ENCODE assay signal across 15 cellular contexts in genomic region chr16:87703071-87703470, GRCh38.
DNase-seq lines count a peak whose midpoint lies in the region; ATAC-seq, FAIRE-seq and TF ChIP-seq lines count a peak whose summit lies in the region.
"Had no signal": no experiment of that assay in that cellular context is flagged by ENCODE, and none has a peak within 500 bp of the region (broad histone marks: within the 10 kb centered on the region; RNA-seq: fewer than 3 reads in every experiment).

No MANE protein-coding gene starts in this region.

- H3K9me3 ChIP-seq in OCI-LY1 (ENCODE audit: low read length) (no peaks in the 10 kb centered on the region), GM12878 (replicated peaks; ENCODE audit: control insufficient read depth, insufficient read depth, low read length) (no peaks in the 10 kb centered on the region), esophagus squamous epithelium (no peaks in the 10 kb centered on the region)
- H3K9me3 ChIP-seq: mucosa of descending colon, right lobe of liver had no signal

- H3K4me1 Mint-ChIP-seq in activated T-cell treated with anti-CD3 and anti-CD28 coated beads, Interleukin-2, amount 50 U/mL, for 24 hours (ENCODE audit: low read depth) = peaks cover 55% of the 10 kb centered on the region
- H3K4me1 Mint-ChIP-seq in nephron progenitor cell = peaks cover 41% of the 10 kb centered on the region

- no peak for TF ChIP-seq EP300 in GM12878 (IDR thresholded peaks at IDR 0.05; ENCODE audit: borderline replicate concordance in 1 of 2, control insufficient read depth in 1 of 2, low read depth in 2 of 2, low read length in 2 of 2)

- H3F3A ChIP-seq in OCI-LY1 (ENCODE audit: insufficient read depth, low read length) = peaks cover 18% of the 10 kb centered on the region; the same call in 1 of the 2 replicates

- CTCF ChIA-PET in GM12878 (lab: Yijun Ruan, JAX) = interaction anchor here (0.7 to 1.9 kb wide), 6 partner anchors 10 to 309 kb away, joined by 3 to 10 read pairs (median 3); no protein-coding TSS in a partner anchor

- DNase-seq in activated T-cell treated with anti-CD3 and anti-CD28 coated beads, Interleukin-2, amount 50 U/mL, for 24 hours = no peak
- DNase-seq in activated T-cell treated with anti-CD3 and anti-CD28 coated beads, Interleukin-2, amount 50 U/mL, for 1 hour = no peak
- DNase-seq in GM12878 (ENCODE audit: low read depth, low spot score) (no peak), nephron progenitor cell (no peak), NCI-H2171 treated with DMSO at 0.1 percent for 48 hours (lab: John Stamatoyannopoulos, UW) (no peak), esophagus squamous epithelium (lab: John Stamatoyannopoulos, UW) (no peak), MV-4-11 (lab: John Stamatoyannopoulos, UW) (no peak)
- DNase-seq: EL, NCI-H1436 treated with DMSO at 0.1 percent for 48 hours, right lobe of liver had no signal

- H2AFZ ChIP-seq in OCI-LY1 (ENCODE audit: low read length) = no peak overlapping the region
- H2AFZ ChIP-seq in GM12878 (ENCODE audit: control insufficient read depth, low read depth, low read length) = no peak overlapping the region
- H2AFZ ChIP-seq: GM23248 had no signal

- H3K4me3 Mint-ChIP-seq in activated T-cell treated with anti-CD3 and anti-CD28 coated beads, Interleukin-2, amount 50 U/mL, for 24 hours = no peak overlapping the region
- H3K4me3 Mint-ChIP-seq in nephron progenitor cell = no peak overlapping the region

- no peak for ATAC-seq in GM12878

- peak overlapping the region; percentile 99 for H3K27ac ChIP-seq in OCI-LY1 (ENCODE audit: low read depth, low read length, poor library complexity, severe bottlenecking)
- no peak overlapping the region for H3K27ac ChIP-seq in GM12878 (ENCODE audit: control insufficient read depth, insufficient read depth)
- no peak overlapping the region for H3K27ac ChIP-seq in esophagus squamous epithelium
- H3K27ac ChIP-seq: GM23248, right lobe of liver had no signal

- POLR2A ChIA-PET in GM12878 (lab: Charles Lee) = no interaction called here

- H3K79me2 ChIP-seq in OCI-LY1 (ENCODE audit: insufficient read depth, low read length) = no peaks in the 10 kb centered on the region
- H3K79me2 ChIP-seq in GM12878 (ENCODE audit: control insufficient read depth, insufficient read depth, low read length) = no peaks in the 10 kb centered on the region

- RAD21 ChIA-PET in GM12878 (lab: Charles Lee; ENCODE audit: unreplicated experiment) = interaction anchor here (0.7 kb wide), 1 partner anchor 66 kb away, joined by 3 read pairs; no protein-coding TSS in a partner anchor

- H3K4me1 ChIP-seq in OCI-LY1 (ENCODE audit: insufficient read depth, low read length, severe bottlenecking) (peaks cover 100% of the 10 kb centered on the region), GM12878 (ENCODE audit: control insufficient read depth, insufficient read depth, low read length) (peaks cover 38% of the 10 kb centered on the region), esophagus squamous epithelium (peaks cover 0 to 12% (median 0%) of the 10 kb centered on the region in 3 donors)
- H3K4me1 ChIP-seq: right lobe of liver had no signal

- BruUV-seq in GM12878 (replicated peaks; lab: Mats Ljungman, UMichigan) = TSS peak; percentile 15

- no peaks in the 10 kb centered on the region for H3K9me2 ChIP-seq in OCI-LY1 (ENCODE audit: low read depth, low read length)

- intact Hi-C loops in GM12878 (cut with micrococcal nuclease; ENCODE audit: unreplicated experiment) = loop anchor here (5.0 kb wide), 1 partner anchor 64 kb away; the partner anchor contains the start of gene KLHDC4
- intact Hi-C loops in esophagus squamous epithelium (cut with DNase I) = no loop called here

- H3K27me3 Mint-ChIP-seq in activated T-cell treated with anti-CD3 and anti-CD28 coated beads, Interleukin-2, amount 50 U/mL, for 24 hours = no peaks in the 10 kb centered on the region
- H3K27me3 Mint-ChIP-seq in nephron progenitor cell (ENCODE audit: low read depth, poor library complexity) = peaks cover 3% of the 10 kb centered on the region

- SMC1A ChIA-PET in GM12878 (lab: Charles Lee; ENCODE audit: uncharacterized antibody, unreplicated experiment) = interaction anchor here (1.4 kb wide), 1 partner anchor 21 kb away, joined by 6 read pairs; no protein-coding TSS in a partner anchor

- TF ChIP-seq CTCF in OCI-LY1 (IDR thresholded peaks at IDR 0.05; ENCODE audit: low read length) (no peak), GM12878 (IDR thresholded peaks at IDR 0.05 in 2 of 3, conservative IDR thresholded peaks at IDR 0.05 in 1 of 3; ENCODE audit: control insufficient read depth in 2 of 3, extremely low read depth in 1 of 3, insufficient read depth in 1 of 3, low read depth in 3 of 3, low read length in 3 of 3) (no peak), nephron progenitor cell (IDR thresholded peaks at IDR 0.05) (no peak), esophagus squamous epithelium (IDR thresholded peaks at IDR 0.05) (no peak)

- FAIRE-seq in GM12878 (lab: Jason Lieb, UNC) = no peak
- FAIRE-seq: bronchial epithelial cell, RCC 7860 had no signal

- whole genome bisulfite sequencing in GM12878 (ENCODE audit: insufficient coverage, insufficient replicate concordance, low lambda C conversion rate, missing lambda C conversion rate) = 97% methylated on average over 13 of the region's 26 CpGs
- WGBS in esophagus squamous epithelium, 2 donors = 54 to 88% methylated on average over 4 to 15 of the region's 26 CpGs

- peaks cover 76% of the 10 kb centered on the region for H3K36me3 Mint-ChIP-seq in activated T-cell treated with anti-CD3 and anti-CD28 coated beads, Interleukin-2, amount 50 U/mL, for 24 hours (ENCODE audit: low read depth)
- peaks cover 13% of the 10 kb centered on the region for H3K36me3 Mint-ChIP-seq in nephron progenitor cell (ENCODE audit: low read depth)

- TF ChIP-seq POLR2A in GM12878 (IDR thresholded peaks at IDR 0.05; ENCODE audit: low read depth, low read length) (no peak), esophagus squamous epithelium (IDR thresholded peaks at IDR 0.05) (no peak)

- TF ChIP-seq RAD21 in GM12878 (IDR thresholded peaks at IDR 0.05; ENCODE audit: insufficient read depth, low read depth, low read length) = no peak

- H3K4me2 ChIP-seq in OCI-LY1 (ENCODE audit: low read length) (peak overlapping the region; percentile 57), GM12878 (ENCODE audit: control insufficient read depth, insufficient read depth) (no peak overlapping the region)

- in situ Hi-C loops in GM12878 (cut with MboI) = no loop called here

- H3K4me3 ChIP-seq in OCI-LY1 (ENCODE audit: low read depth, low read length, poor library complexity, severe bottlenecking) = peak overlapping the region; percentile 49
- H3K4me3 ChIP-seq in GM12878 = no peak overlapping the region
- no peak overlapping the region for H3K4me3 ChIP-seq in esophagus squamous epithelium
- H3K4me3 ChIP-seq: GM23248, mucosa of descending colon, right lobe of liver had no signal

- peaks cover 44% of the 10 kb centered on the region; the same call in 1 of the 2 replicates for H3K36me3 ChIP-seq in OCI-LY1 (ENCODE audit: insufficient read depth, low read length)
- peaks cover 11 to 21% of the 10 kb centered on the region in 2 experiments; a peak in 3 of 4 replicates for H3K36me3 ChIP-seq in GM12878 (ENCODE audit: control insufficient read depth in 2 of 2, insufficient read depth in 2 of 2, low read length in 1 of 2)
- peaks cover 4 to 84% (median 14%) of the 10 kb centered on the region in 3 donors for H3K36me3 ChIP-seq in esophagus squamous epithelium

- H3K27me3 ChIP-seq in OCI-LY1 (ENCODE audit: insufficient read depth, low read length) = no peaks in the 10 kb centered on the region
- no peaks in the 10 kb centered on the region for H3K27me3 ChIP-seq in GM12878 (replicated peaks in 1 of 2; ENCODE audit: control insufficient read depth in 2 of 2, insufficient read depth in 2 of 2, low read length in 1 of 2)
- no peaks in the 10 kb centered on the region for H3K27me3 ChIP-seq in esophagus squamous epithelium
- H3K27me3 ChIP-seq: right lobe of liver had no signal

- H3K9ac ChIP-seq in OCI-LY1 (ENCODE audit: low read length) (peak overlapping the region; percentile 76), GM12878 (ENCODE audit: control insufficient read depth, insufficient read depth, low read length) (no peak overlapping the region)
- H3K9ac ChIP-seq: GM23248 had no signal

- H3K9me3 Mint-ChIP-seq in activated T-cell treated with anti-CD3 and anti-CD28 coated beads, Interleukin-2, amount 50 U/mL, for 24 hours = no peaks in the 10 kb centered on the region
- no peaks in the 10 kb centered on the region for H3K9me3 Mint-ChIP-seq in nephron progenitor cell

- H4K20me1 ChIP-seq in OCI-LY1 (ENCODE audit: insufficient read depth, low read length) = no peaks in the 10 kb centered on the region
- no peaks in the 10 kb centered on the region for H4K20me1 ChIP-seq in GM12878 (ENCODE audit: control insufficient read depth, insufficient read depth)

- peak overlapping the region; percentile 85 for H3K27ac Mint-ChIP-seq in activated T-cell treated with anti-CD3 and anti-CD28 coated beads, Interleukin-2, amount 50 U/mL, for 24 hours
- peak overlapping the region; percentile 64 for H3K27ac Mint-ChIP-seq in nephron progenitor cell

TF ChIP-seq in GM12878, 131 proteins besides CTCF, POLR2A, EP300 and RAD21 (continues in another document):
- TF ChIP-seq TCF3 (IDR thresholded peaks at IDR 0.05; ENCODE audit: borderline replicate concordance, insufficient read depth, low read depth, low read length) (no peak), RB1 (IDR thresholded peaks at IDR 0.05; ENCODE audit: borderline replicate concordance) (no peak), IKZF1 (conservative IDR thresholded peaks at IDR 0.05) (no peak), ZNF24 (IDR thresholded peaks at IDR 0.05) (no peak), SMAD1 (IDR thresholded peaks at IDR 0.05; ENCODE audit: low read depth, partially characterized antibody) (no peak), EGR1 (IDR thresholded peaks at IDR 0.05; ENCODE audit: borderline replicate concordance in 1 of 2, low read depth in 2 of 2, low read length in 2 of 2) (no peak), YBX1 (IDR thresholded peaks at IDR 0.05) (no peak), SIN3A (IDR thresholded peaks at IDR 0.05; ENCODE audit: low read depth, low read length) (no peak), ZNF217 (IDR thresholded peaks at IDR 0.05) (no peak), YY1 (IDR thresholded peaks at IDR 0.05; ENCODE audit: low read depth, low read length) (no peak), KDM1A (IDR thresholded peaks at IDR 0.05; ENCODE audit: borderline replicate concordance) (no peak), ELK1 (IDR thresholded peaks at IDR 0.05; ENCODE audit: low read depth, low read length) (no peak), CBFB (IDR thresholded peaks at IDR 0.05; ENCODE audit: low read depth) (no peak)
